22 cellular contexts compared by ENCODE assay signal in the genomic region with DNA sequence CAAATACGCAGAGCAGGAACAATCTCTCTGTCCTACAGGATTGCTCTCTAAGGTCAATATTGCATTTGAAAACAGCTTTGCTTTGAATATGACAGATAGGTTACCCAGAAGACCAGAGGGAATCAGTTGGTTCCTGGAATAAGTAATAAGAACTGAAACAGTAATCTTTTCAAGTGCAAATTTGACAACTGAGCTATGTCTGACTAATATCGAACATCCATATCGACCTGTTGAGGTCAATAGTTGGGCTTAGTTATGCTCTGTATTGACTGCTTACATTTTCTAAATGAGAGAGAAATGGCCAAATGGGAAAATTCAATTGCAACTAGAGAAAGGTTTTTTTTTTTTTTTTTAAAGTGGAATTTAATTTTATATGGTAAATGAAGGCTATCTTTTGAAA.
A peak's percentile ranks its signal among the peaks of the same experiment; 100 is the strongest.
DNase-seq lines count a peak whose midpoint lies in the region; ATAC-seq and TF ChIP-seq lines count a peak whose summit lies in the region.
"Had no signal": no experiment of that assay in that cellular context is flagged by ENCODE, and none has a peak within 500 bp of the region (broad histone marks: within the 10 kb centered on the region; RNA-seq: fewer than 3 reads in every experiment).

No MANE protein-coding gene starts in this region.

- H3K27me3 Mint-ChIP-seq in activated CD4-positive, alpha-beta T cell treated with anti-CD3 and anti-CD28 coated beads for 36 hours = no peaks in the 10 kb centered on the region
- H3K27me3 Mint-ChIP-seq in activated T-helper 17 cell treated with anti-CD3 and anti-CD28 coated beads, Interleukin-2, amount 50 U/mL, for 72 hours = no peaks in the 10 kb centered on the region
- H3K27me3 Mint-ChIP-seq: effector memory CD8-positive, alpha-beta T cell had no signal

- peaks cover 3% of the 10 kb centered on the region for H3K9me3 Mint-ChIP-seq in activated CD4-positive, alpha-beta T cell treated with anti-CD3 and anti-CD28 coated beads for 36 hours (ENCODE audit: low read depth)
- peaks cover 4% of the 10 kb centered on the region for H3K9me3 Mint-ChIP-seq in activated T-helper 17 cell treated with anti-CD3 and anti-CD28 coated beads, Interleukin-2, amount 50 U/mL, for 72 hours

- no peak for TF ChIP-seq POLR2A in GM18505 (IDR thresholded peaks at IDR 0.05; ENCODE audit: borderline replicate concordance, extremely low read depth, insufficient read depth, insufficient read length)

- H3K27ac Mint-ChIP-seq in activated CD4-positive, alpha-beta T cell treated with anti-CD3 and anti-CD28 coated beads for 36 hours = no peak overlapping the region
- no peak overlapping the region for H3K27ac Mint-ChIP-seq in activated T-helper 17 cell treated with anti-CD3 and anti-CD28 coated beads, Interleukin-2, amount 50 U/mL, for 72 hours
- H3K27ac Mint-ChIP-seq: activated naive CD8-positive, alpha-beta T cell treated with anti-CD3 and anti-CD28 coated beads, Interleukin-2, amount 10 ng/mL, durations not matched to agents 7 days and 5 days; activated T-helper 2 cell treated with anti-CD3 and anti-CD28 coated beads, Interferon-gamma antibody, Interleukin-2, Interleukin-4, amounts not matched to agents 10 μg/mL and 5 μg/mL and 100 μg/mL, durations not matched to agents 14 hours and 24 hours and 36 hours; effector memory CD8-positive, alpha-beta T cell; IgD-negative memory B cell; neural progenitor cell; WTC11 had no signal

- intact Hi-C loops in activated CD4-positive, alpha-beta T cell treated with anti-CD3 and anti-CD28 coated beads for 36 hours (cut with DNase I, micrococcal nuclease) = no loop called here

- POLR2A ChIA-PET in activated CD4-positive, alpha-beta T cell treated with anti-CD3 and anti-CD28 coated beads for 36 hours (lab: Charles Lee) = no interaction called here

- H3K4me1 Mint-ChIP-seq in activated CD4-positive, alpha-beta T cell treated with anti-CD3 and anti-CD28 coated beads for 36 hours = peaks cover 9% of the 10 kb centered on the region
- no peaks in the 10 kb centered on the region for H3K4me1 Mint-ChIP-seq in activated T-helper 17 cell treated with anti-CD3 and anti-CD28 coated beads, Interleukin-2, amount 50 U/mL, for 72 hours
- H3K4me1 Mint-ChIP-seq: IgD-negative memory B cell had no signal

- H3K4me3 Mint-ChIP-seq in activated CD4-positive, alpha-beta T cell treated with anti-CD3 and anti-CD28 coated beads for 36 hours = no peak overlapping the region
- no peak overlapping the region for H3K4me3 Mint-ChIP-seq in activated T-helper 17 cell treated with anti-CD3 and anti-CD28 coated beads, Interleukin-2, amount 50 U/mL, for 72 hours
- H3K4me3 Mint-ChIP-seq: activated naive CD8-positive, alpha-beta T cell treated with anti-CD3 and anti-CD28 coated beads, Interleukin-2, amount 10 ng/mL, durations not matched to agents 7 days and 5 days; effector memory CD8-positive, alpha-beta T cell; IgD-negative memory B cell; neural progenitor cell; WTC11 had no signal

- peaks cover 2% of the 10 kb centered on the region for H3K36me3 Mint-ChIP-seq in activated CD4-positive, alpha-beta T cell treated with anti-CD3 and anti-CD28 coated beads for 36 hours (ENCODE audit: low read depth)
- no peaks in the 10 kb centered on the region for H3K36me3 Mint-ChIP-seq in activated T-helper 17 cell treated with anti-CD3 and anti-CD28 coated beads, Interleukin-2, amount 50 U/mL, for 72 hours (ENCODE audit: low read depth)
- H3K36me3 Mint-ChIP-seq: IgD-negative memory B cell, neural progenitor cell had no signal

- CTCF ChIA-PET in activated CD4-positive, alpha-beta T cell treated with anti-CD3 and anti-CD28 coated beads for 36 hours (lab: Charles Lee) = interaction anchor here (0.6 to 1.1 kb wide), 3 partner anchors 9 to 866 kb away, joined by 3 to 6 read pairs (median 4); no protein-coding TSS in a partner anchor

- peak; percentile 79 for ATAC-seq in activated CD4-positive, alpha-beta T cell treated with anti-CD3 and anti-CD28 coated beads for 36 hours
- ATAC-seq in GM19351 (IDR thresholded peaks at IDR 0.05; ENCODE audit: unreplicated experiment) (peak; percentile 71), HG02884 (IDR thresholded peaks at IDR 0.05; ENCODE audit: unreplicated experiment) (peak; percentile 82), GM18505 (IDR thresholded peaks at IDR 0.05; ENCODE audit: unreplicated experiment) (no peak)
- ATAC-seq in activated T-helper 17 cell treated with anti-CD3 and anti-CD28 coated beads, Interleukin-2, amount 50 U/mL, for 72 hours (replicated peaks) = peak; percentile 93
- ATAC-seq: effector memory CD8-positive, alpha-beta T cell; WTC11 had no signal

- DNase-seq in activated CD4-positive, alpha-beta T cell treated with anti-CD3 and anti-CD28 coated beads for 36 hours = no peak
- DNase-seq in activated CD4-positive, alpha-beta T cell treated with anti-CD3 and anti-CD28 coated beads, Interleukin-2, amount 50 U/mL, for 1 hour = no peak
- DNase-seq in kidney glomerular epithelial cell (lab: John Stamatoyannopoulos, UW) (no peak), foreskin melanocyte (no peak)
- DNase-seq: activated naive CD8-positive, alpha-beta T cell treated with anti-CD3 and anti-CD28 coated beads, Interleukin-2, amount 10 ng/mL, durations not matched to agents 7 days and 5 days; effector memory CD8-positive, alpha-beta T cell; esophagus squamous epithelium; left ventricle myocardium inferior; MM.1S; NCI-H1694; NCI-H2227 treated with DMSO at 0.1 percent for 48 hours; NCI-H82; stimulated activated CD4-positive, alpha-beta T cell treated with anti-CD3 and anti-CD28 coated beads, Interleukin-4, amount 100 ng/mL, for 1 hour; uterus had no signal
